1 cellular context compared by ENCODE assay signal in the genomic region with DNA sequence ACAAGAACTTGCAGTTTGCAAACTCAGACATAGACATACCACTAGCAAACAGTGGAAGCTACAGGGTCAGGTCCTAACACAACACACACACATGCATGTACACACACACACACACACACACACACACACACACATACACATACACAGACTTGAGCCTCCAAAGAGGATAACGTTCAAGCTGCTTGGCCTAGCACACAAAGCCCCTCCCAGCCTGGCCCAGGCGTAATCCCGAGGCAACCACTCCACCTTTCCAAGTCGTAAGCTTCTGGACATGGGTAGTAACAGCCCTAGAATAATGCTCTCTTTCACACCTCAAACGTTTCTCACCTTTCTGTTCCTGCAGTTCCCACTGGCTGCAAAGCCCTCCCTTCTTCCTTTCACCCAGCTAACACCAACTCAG.
TF ChIP-seq lines count a peak whose summit lies in the region.

No MANE protein-coding gene starts in this region.

TF ChIP-seq in GM23338, 12 proteins besides CTCF, POLR2A, EP300 and RAD21 (continued from another document):
- TF ChIP-seq, protein P1, sequence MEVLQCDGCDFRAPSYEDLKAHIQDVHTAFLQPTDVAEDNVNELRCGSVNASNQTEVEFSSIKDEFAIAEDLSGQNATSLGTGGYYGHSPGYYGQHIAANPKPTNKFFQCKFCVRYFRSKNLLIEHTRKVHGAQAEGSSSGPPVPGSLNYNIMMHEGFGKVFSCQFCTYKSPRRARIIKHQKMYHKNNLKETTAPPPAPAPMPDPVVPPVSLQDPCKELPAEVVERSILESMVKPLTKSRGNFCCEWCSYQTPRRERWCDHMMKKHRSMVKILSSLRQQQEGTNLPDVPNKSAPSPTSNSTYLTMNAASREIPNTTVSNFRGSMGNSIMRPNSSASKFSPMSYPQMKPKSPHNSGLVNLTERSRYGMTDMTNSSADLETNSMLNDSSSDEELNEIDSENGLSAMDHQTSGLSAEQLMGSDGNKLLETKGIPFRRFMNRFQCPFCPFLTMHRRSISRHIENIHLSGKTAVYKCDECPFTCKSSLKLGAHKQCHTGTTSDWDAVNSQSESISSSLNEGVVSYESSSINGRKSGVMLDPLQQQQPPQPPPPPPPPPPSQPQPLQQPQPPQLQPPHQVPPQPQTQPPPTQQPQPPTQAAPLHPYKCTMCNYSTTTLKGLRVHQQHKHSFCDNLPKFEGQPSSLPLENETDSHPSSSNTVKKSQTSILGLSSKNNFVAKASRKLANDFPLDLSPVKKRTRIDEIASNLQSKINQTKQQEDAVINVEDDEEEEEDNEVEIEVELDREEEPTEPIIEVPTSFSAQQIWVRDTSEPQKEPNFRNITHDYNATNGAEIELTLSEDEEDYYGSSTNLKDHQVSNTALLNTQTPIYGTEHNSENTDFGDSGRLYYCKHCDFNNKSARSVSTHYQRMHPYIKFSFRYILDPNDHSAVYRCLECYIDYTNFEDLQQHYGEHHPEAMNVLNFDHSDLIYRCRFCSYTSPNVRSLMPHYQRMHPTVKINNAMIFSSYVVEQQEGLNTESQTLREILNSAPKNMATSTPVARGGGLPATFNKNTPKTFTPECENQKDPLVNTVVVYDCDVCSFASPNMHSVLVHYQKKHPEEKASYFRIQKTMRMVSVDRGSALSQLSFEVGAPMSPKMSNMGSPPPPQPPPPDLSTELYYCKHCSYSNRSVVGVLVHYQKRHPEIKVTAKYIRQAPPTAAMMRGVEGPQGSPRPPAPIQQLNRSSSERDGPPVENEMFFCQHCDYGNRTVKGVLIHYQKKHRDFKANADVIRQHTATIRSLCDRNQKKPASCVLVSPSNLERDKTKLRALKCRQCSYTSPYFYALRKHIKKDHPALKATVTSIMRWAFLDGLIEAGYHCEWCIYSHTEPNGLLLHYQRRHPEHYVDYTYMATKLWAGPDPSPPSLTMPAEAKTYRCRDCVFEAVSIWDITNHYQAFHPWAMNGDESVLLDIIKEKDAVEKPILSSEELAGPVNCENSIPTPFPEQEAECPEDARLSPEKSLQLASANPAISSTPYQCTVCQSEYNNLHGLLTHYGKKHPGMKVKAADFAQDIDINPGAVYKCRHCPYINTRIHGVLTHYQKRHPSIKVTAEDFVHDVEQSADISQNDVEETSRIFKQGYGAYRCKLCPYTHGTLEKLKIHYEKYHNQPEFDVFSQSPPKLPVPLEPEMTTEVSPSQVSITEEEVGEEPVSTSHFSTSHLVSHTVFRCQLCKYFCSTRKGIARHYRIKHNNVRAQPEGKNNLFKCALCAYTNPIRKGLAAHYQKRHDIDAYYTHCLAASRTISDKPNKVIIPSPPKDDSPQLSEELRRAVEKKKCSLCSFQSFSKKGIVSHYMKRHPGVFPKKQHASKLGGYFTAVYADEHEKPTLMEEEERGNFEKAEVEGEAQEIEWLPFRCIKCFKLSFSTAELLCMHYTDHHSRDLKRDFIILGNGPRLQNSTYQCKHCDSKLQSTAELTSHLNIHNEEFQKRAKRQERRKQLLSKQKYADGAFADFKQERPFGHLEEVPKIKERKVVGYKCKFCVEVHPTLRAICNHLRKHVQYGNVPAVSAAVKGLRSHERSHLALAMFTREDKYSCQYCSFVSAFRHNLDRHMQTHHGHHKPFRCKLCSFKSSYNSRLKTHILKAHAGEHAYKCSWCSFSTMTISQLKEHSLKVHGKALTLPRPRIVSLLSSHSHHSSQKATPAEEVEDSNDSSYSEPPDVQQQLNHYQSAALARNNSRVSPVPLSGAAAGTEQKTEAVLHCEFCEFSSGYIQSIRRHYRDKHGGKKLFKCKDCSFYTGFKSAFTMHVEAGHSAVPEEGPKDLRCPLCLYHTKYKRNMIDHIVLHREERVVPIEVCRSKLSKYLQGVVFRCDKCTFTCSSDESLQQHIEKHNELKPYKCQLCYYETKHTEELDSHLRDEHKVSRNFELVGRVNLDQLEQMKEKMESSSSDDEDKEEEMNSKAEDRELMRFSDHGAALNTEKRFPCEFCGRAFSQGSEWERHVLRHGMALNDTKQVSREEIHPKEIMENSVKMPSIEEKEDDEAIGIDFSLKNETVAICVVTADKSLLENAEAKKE (CRISPR knock-in tag; IDR thresholded peaks at IDR 0.05) = no peak
TF ChIP-seq in GM23338: peak in this region for 0.
